30 cellular contexts compared by ENCODE assay signal in the genomic region with DNA sequence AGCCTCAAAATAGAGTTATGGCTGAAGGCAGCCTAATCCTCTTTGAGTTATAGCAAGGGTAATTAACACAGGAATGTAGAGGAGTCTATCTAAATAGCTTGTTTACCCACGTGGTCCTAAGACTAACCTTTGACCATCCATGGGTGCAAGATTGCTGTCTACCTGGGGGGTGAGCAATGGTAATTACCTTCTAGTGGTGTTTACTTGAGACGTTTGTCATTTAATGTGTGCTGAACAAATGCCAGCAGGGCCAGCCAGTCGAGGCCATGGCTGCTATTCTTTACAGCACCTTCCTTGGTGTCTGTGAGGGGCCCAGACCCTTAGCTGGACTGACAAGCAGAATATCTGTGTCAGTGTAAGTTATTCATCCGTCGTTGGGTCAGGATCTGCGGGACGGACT. TPM values are rescaled to one million over a fixed set of nuclear protein-coding genes. Genes with fewer than 3 reads are reported as not detected.
DNase-seq lines count a peak whose midpoint lies in the region; ATAC-seq, FAIRE-seq and TF ChIP-seq lines count a peak whose summit lies in the region.
"Had no signal": no experiment of that assay in that cellular context is flagged by ENCODE, and none has a peak within 500 bp of the region (broad histone marks: within the 10 kb centered on the region; RNA-seq: fewer than 3 reads in every experiment).

No MANE protein-coding gene starts in this region.

- TF ChIP-seq CTCF in right atrium auricular region (IDR thresholded peaks at IDR 0.05) (no peak), WTC11 (IDR thresholded peaks at IDR 0.05) (no peak), type B pancreatic cell (conservative IDR thresholded peaks at IDR 0.05) (no peak), smooth muscle cell (IDR thresholded peaks at IDR 0.05; ENCODE audit: borderline replicate concordance, insufficient read depth, poor library complexity, severe bottlenecking) (no peak)

- CTCF ChIA-PET in WTC11 (lab: Charles Lee), result interaction anchor here (3.5 to 4.3 kb wide), 2 partner anchors 15 to 30 kb away, joined by 34 to 54 read pairs; partner anchors contain the start of gene PRPSAP1

- H3K27me3 Mint-ChIP-seq in WTC11 (ENCODE audit: low read depth) (no peaks in the 10 kb centered on the region; the same call in 1 of the 2 replicates), type B pancreatic cell (no peaks in the 10 kb centered on the region)
- H3K27me3 Mint-ChIP-seq: IgD-negative memory B cell had no signal

- H2AFZ ChIP-seq in smooth muscle cell (ENCODE audit: low read depth), result no peak overlapping the region

- no peaks in the 10 kb centered on the region for H3K79me2 ChIP-seq in smooth muscle cell (ENCODE audit: low read depth)

- intact Hi-C loops in right cardiac atrium (cut with DNase I) (no loop called here), left colon (cut with DNase I, micrococcal nuclease) (no loop called here)

- H3K9me3 Mint-ChIP-seq in WTC11 (no peaks in the 10 kb centered on the region), type B pancreatic cell (no peaks in the 10 kb centered on the region)
- H3K9me3 Mint-ChIP-seq: CD8-positive, alpha-beta T cell; H9; IgD-negative memory B cell had no signal

- DNase-seq in right cardiac atrium (peak in 2 of 3 donors; percentile 11 to 30), right atrium auricular region (ENCODE audit: low spot score) (no peak), WTC11 (ENCODE audit: low spot score) (no peak), left colon (no peak), type B pancreatic cell (ENCODE audit: extremely low spot score, unreplicated experiment) (no peak), smooth muscle cell (lab: John Stamatoyannopoulos, UW; ENCODE audit: unreplicated experiment) (no peak), urothelium cell line (ENCODE audit: low spot score) (no peak)
- DNase-seq: CD8-positive, alpha-beta T cell; DMS79; EL; GDM1; H9; NCI-H1048; NCI-H1417 treated with DMSO at 0.1 percent for 48 hours; NCI-H1694 treated with DMSO at 0.1 percent for 48 hours; NCI-H2081; NCI-H226; NCI-H510A; NCI-H748 treated with DMSO at 0.1 percent for 48 hours; SIG-M5 had no signal

- ATAC-seq in right cardiac atrium (no peak), WTC11 (no peak), left colon (peak; percentile 79), GM19463 (IDR thresholded peaks at IDR 0.05; ENCODE audit: unreplicated experiment) (no peak)
- ATAC-seq: CD8-positive, alpha-beta T cell had no signal

- WGBS in right cardiac atrium, result 85% methylated on average over 7 of the region's 7 CpGs
- WGBS in smooth muscle cell (ENCODE audit: low lambda C conversion rate), result 75% methylated on average over 7 of the region's 7 CpGs

- FAIRE-seq in urothelium cell line (lab: Jason Lieb, UNC), result no peak
- FAIRE-seq: GM12878, GM19239, RCC 7860 had no signal

- H3K4me1 Mint-ChIP-seq in WTC11 (peaks cover 26% of the 10 kb centered on the region), type B pancreatic cell (ENCODE audit: unreplicated experiment) (peaks cover 30% of the 10 kb centered on the region)
- H3K4me1 Mint-ChIP-seq: B cell had no signal

- H3K4me3 Mint-ChIP-seq in WTC11, result no peak overlapping the region
- H3K4me3 Mint-ChIP-seq in type B pancreatic cell, result peak overlapping the region; percentile 22
- H3K4me3 Mint-ChIP-seq: B cell; CD8-positive, alpha-beta T cell; IgD-negative memory B cell had no signal

- H3K36me3 Mint-ChIP-seq in WTC11 (no peaks in the 10 kb centered on the region), type B pancreatic cell (no peaks in the 10 kb centered on the region)
- H3K36me3 Mint-ChIP-seq: CD8-positive, alpha-beta T cell had no signal

- no peak overlapping the region for H3K4me2 ChIP-seq in smooth muscle cell
- H3K4me2 ChIP-seq: KMS-11 had no signal

- peaks cover 5% of the 10 kb centered on the region for H3K4me1 ChIP-seq in right cardiac atrium (ENCODE audit: control insufficient read depth, insufficient read depth, low read length)
- H3K4me1 ChIP-seq in right atrium auricular region, result peaks cover 0 to 24% of the 10 kb centered on the region in 2 donors
- H3K4me1 ChIP-seq in smooth muscle cell (ENCODE audit: low read depth), result peaks cover 6% of the 10 kb centered on the region

- no peaks in the 10 kb centered on the region for H3K9me3 ChIP-seq in right cardiac atrium (ENCODE audit: control insufficient read depth, low read length)
- no peaks in the 10 kb centered on the region for H3K9me3 ChIP-seq in right atrium auricular region
- H3K9me3 ChIP-seq in smooth muscle cell (replicated peaks; ENCODE audit: low read depth), result no peaks in the 10 kb centered on the region
- H3K9me3 ChIP-seq: Caco-2 had no signal

- peak overlapping the region; percentile 58; the same call in 1 of the 2 replicates for H3K27ac Mint-ChIP-seq in WTC11
- H3K27ac Mint-ChIP-seq in type B pancreatic cell, result no peak overlapping the region
- H3K27ac Mint-ChIP-seq: B cell; CD8-positive, alpha-beta T cell; IgD-negative memory B cell had no signal

- POLR2A ChIA-PET in WTC11 (lab: Charles Lee), result no interaction called here

- H3F3A ChIP-seq in smooth muscle cell (ENCODE audit: low read depth), result peaks cover 18% of the 10 kb centered on the region

- H3K36me3 ChIP-seq in right atrium auricular region, result no peaks in the 10 kb centered on the region
- no peaks in the 10 kb centered on the region for H3K36me3 ChIP-seq in smooth muscle cell (ENCODE audit: low read depth)

- H3K9ac ChIP-seq in smooth muscle cell (ENCODE audit: low read depth), result no peak overlapping the region
- H3K9ac ChIP-seq: KMS-11 had no signal

- H3K27me3 ChIP-seq in right cardiac atrium (ENCODE audit: control insufficient read depth, insufficient read depth), result no peaks in the 10 kb centered on the region
- no peaks in the 10 kb centered on the region for H3K27me3 ChIP-seq in right atrium auricular region
- H3K27me3 ChIP-seq in smooth muscle cell (ENCODE audit: low read depth), result no peaks in the 10 kb centered on the region

- H3K27ac ChIP-seq in right cardiac atrium (ENCODE audit: low read length) (no peak overlapping the region), right atrium auricular region (no peak overlapping the region), smooth muscle cell (ENCODE audit: low read depth) (no peak overlapping the region)
- H3K27ac ChIP-seq: 22Rv1, C4-2B, KMS-11 had no signal

- peaks cover 2% of the 10 kb centered on the region for H4K20me1 ChIP-seq in smooth muscle cell (ENCODE audit: low read depth)

- H3K4me3 ChIP-seq in right cardiac atrium (ENCODE audit: low read length), result no peak overlapping the region
- H3K4me3 ChIP-seq in right atrium auricular region, result no peak overlapping the region
- H3K4me3 ChIP-seq in smooth muscle cell, result no peak overlapping the region
- H3K4me3 ChIP-seq: GM12878 had no signal

TF ChIP-seq in WTC11, 78 proteins besides CTCF, POLR2A, EP300 and RAD21 (continues in another document):
- TF ChIP-seq, protein P1, sequence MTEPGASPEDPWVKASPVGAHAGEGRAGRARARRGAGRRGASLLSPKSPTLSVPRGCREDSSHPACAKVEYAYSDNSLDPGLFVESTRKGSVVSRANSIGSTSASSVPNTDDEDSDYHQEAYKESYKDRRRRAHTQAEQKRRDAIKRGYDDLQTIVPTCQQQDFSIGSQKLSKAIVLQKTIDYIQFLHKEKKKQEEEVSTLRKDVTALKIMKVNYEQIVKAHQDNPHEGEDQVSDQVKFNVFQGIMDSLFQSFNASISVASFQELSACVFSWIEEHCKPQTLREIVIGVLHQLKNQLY (CRISPR knock-in tag; IDR thresholded peaks at IDR 0.05), result no peak
- TF ChIP-seq NFATC4 (CRISPR knock-in tag; IDR thresholded peaks at IDR 0.05), result no peak
- TF ChIP-seq SMAD3 (CRISPR knock-in tag; IDR thresholded peaks at IDR 0.05; ENCODE audit: borderline replicate concordance), result no peak
- TF ChIP-seq JUN (CRISPR knock-in tag; IDR thresholded peaks at IDR 0.05), result no peak
- no peak for TF ChIP-seq ZNF425 (CRISPR knock-in tag; conservative IDR thresholded peaks at IDR 0.05)
- no peak for TF ChIP-seq GTF2I (CRISPR knock-in tag; conservative IDR thresholded peaks at IDR 0.05)
- TF ChIP-seq CREB1 (CRISPR knock-in tag; IDR thresholded peaks at IDR 0.05), result no peak

RNA-seq across cellular contexts. Expression of gene PRPSAP1, which starts 13.9 kb away (rescaled TPM):
- total RNA-seq in right cardiac atrium (10 to 100 TPM; 31.9 to 45.3 (median 39.1) TPM), right atrium auricular region (10 to 100 TPM; 33.7 to 34.0 TPM), WTC11 (2021) (50.0 to 56.5 TPM (median 52.3 TPM) in 3 replicates), left colon (10 to 100 TPM; 61.7 to 70.3 TPM), type B pancreatic cell (ENCODE audit: low replicate concordance) (45.3 and 82.0 TPM in 2 replicates), smooth muscle cell (27.1 and 43.6 TPM in 2 replicates)
- polyA plus RNA-seq in right cardiac atrium (37.4 TPM), smooth muscle cell (35.7 and 51.5 TPM in 2 replicates)

RNA-seq across cellular contexts. Expression of gene SPHK1, which starts 16.8 kb away (rescaled TPM):
- total RNA-seq in right cardiac atrium, result 10 to 100 TPM in 1 of 4 donors, 1 to 10 TPM in 3; 3.5 to 13.6 (median 3.8) TPM
- 3.8 TPM for polyA plus RNA-seq in right cardiac atrium
- total RNA-seq in right atrium auricular region, result 10 to 100 TPM in 1 of 2 donors, 1 to 10 TPM in 1; 6.4 to 16.8 TPM
- total RNA-seq in WTC11 (2021), result 2.5 to 2.9 TPM (median 2.8 TPM) in 3 replicates
- total RNA-seq in left colon, result 1 to 10 TPM; 2.9 to 4.2 TPM
- 4.3 and 26.8 TPM in 2 replicates for total RNA-seq in type B pancreatic cell (ENCODE audit: low replicate concordance)
- total RNA-seq in smooth muscle cell, result 8.3 and 20.1 TPM in 2 replicates
- 24.8 and 27.4 TPM in 2 replicates for polyA plus RNA-seq in smooth muscle cell
- polyA plus RNA-seq: IgD-negative memory B cell had no signal

RNA-seq across cellular contexts. Expression of gene QRICH2, which starts 59.6 kb away (rescaled TPM):
- total RNA-seq in right cardiac atrium, result 1 to 10 TPM; 1.9 to 2.5 (median 2.2) TPM
- polyA plus RNA-seq in right cardiac atrium, result 2.1 TPM
- 1 to 10 TPM; 1.1 to 1.2 TPM for total RNA-seq in right atrium auricular region
- 1.5 to 3.2 TPM (median 2.7 TPM) in 3 replicates for total RNA-seq in WTC11 (2021)
- total RNA-seq in left colon, result 1 to 10 TPM; 1.9 to 2.3 TPM
- 3.9 and 11.7 TPM in 2 replicates for total RNA-seq in type B pancreatic cell (ENCODE audit: low replicate concordance)
- total RNA-seq in smooth muscle cell, result 1.2 TPM in 2 replicates
- 1.1 and 1.5 TPM in 2 replicates for polyA plus RNA-seq in smooth muscle cell

Comparison
In these comparisons a context has a peak if more than half of its experiments do, and no peak if none do; other contexts are left out.
1. DNase-seq: peak in right cardiac atrium (2 of 3); none in right atrium auricular region (single experiment), WTC11 (single experiment), left colon (0 of 2), type B pancreatic cell (single experiment), smooth muscle cell (single experiment) and urothelium cell line (single experiment).